In the genomic region with DNA sequence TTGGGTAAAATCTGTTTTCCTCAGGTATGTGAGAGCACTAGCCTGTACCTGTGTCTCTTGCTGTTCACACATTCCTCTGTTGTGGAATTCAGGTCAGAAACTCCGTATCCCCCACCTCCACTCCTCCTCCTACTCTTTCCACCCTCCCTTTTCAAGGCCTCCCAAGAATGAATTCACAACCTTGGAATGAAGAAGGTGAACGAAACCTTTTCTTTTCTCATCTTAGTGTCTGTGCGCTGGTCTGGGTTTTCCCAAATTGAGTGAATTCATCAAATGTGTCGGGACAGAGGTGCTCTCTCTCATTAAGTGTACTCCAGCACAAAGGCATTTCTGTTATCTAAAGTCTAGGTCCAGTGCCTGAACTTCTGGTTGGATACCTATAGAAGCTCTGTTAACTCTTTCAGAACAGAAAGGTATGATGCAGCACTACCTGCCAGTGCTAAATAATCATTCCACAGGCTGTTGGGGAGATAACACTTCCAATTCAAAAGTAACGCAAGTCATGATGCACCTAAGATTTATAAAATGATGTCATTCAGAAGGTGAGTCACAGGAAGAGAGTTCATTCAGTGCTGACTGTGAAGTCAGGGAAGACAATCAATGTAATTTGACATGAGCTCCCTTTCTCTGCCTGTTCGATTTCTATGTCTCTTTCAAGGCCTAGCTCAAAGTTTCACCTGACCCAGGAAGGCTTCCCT, we compare ENCODE assay signal across 20 cellular contexts. TPM values are rescaled to one million over a fixed set of nuclear protein-coding genes. Genes with fewer than 3 reads are reported as not detected.
DNase-seq lines count a peak whose midpoint lies in the region; ATAC-seq, FAIRE-seq and TF ChIP-seq lines count a peak whose summit lies in the region.
"Had no signal": no experiment of that assay in that cellular context is flagged by ENCODE, and none has a peak within 500 bp of the region (broad histone marks: within the 10 kb centered on the region; RNA-seq: fewer than 3 reads in every experiment).

No MANE protein-coding gene starts in this region.

- H3K79me1 ChIP-seq in mesendoderm (ENCODE audit: low read length), result no peaks in the 10 kb centered on the region

- no peak overlapping the region for H3K4me3 ChIP-seq in epithelial cell of esophagus (ENCODE audit: low read length)
- no peak overlapping the region for H3K4me3 ChIP-seq in mesendoderm (ENCODE audit: low read length)
- H3K4me3 ChIP-seq in brain microvascular endothelial cell (ENCODE audit: low read depth, low read length), result no peak overlapping the region
- H3K4me3 ChIP-seq in small intestine (ENCODE audit: low read depth in 1 of 2, low read length in 2 of 2), result no peak overlapping the region
- H3K4me3 ChIP-seq: BLaER1 had no signal

- no peak overlapping the region for H3K4me2 ChIP-seq in mesendoderm (ENCODE audit: low read length)
- H3K4me2 ChIP-seq: BLaER1 had no signal

- no peak overlapping the region for H2BK15ac ChIP-seq in mesendoderm (replicated peaks; ENCODE audit: low read depth)

- no peak overlapping the region for H2BK120ac ChIP-seq in mesendoderm (ENCODE audit: low read depth, low read length)

- no peak overlapping the region for H2AK5ac ChIP-seq in mesendoderm (ENCODE audit: low read length)

- H3K4me1 ChIP-seq in mesendoderm (ENCODE audit: control insufficient read depth, low read depth, low read length) (peaks cover 2% of the 10 kb centered on the region), small intestine (ENCODE audit: control insufficient read depth in 2 of 2, insufficient read depth in 1 of 2, low read depth in 1 of 2, low read length in 1 of 2) (no peaks in the 10 kb centered on the region)
- H3K4me1 ChIP-seq: BLaER1 had no signal

- DNase-seq in ELF-1 (ENCODE audit: low read depth, low spot score), result peak; percentile 77
- DNase-seq in NCI-H460 (ENCODE audit: extremely low read depth, low read depth), result peak; percentile 86
- peak; percentile 87 for DNase-seq in epithelial cell of esophagus (ENCODE audit: low read depth)
- DNase-seq in mesendoderm, result peak; percentile 90
- no peak for DNase-seq in middle frontal gyrus (ENCODE audit: extremely low spot score, low spot score)
- DNase-seq in brain microvascular endothelial cell, result no peak
- DNase-seq in small intestine, result no peak
- DNase-seq: activated CD4-positive, alpha-beta memory T cell treated with anti-CD3 and anti-CD28 coated beads for 36 hours; aorta; left cardiac atrium; naive B cell; NCI-H146; right cardiac atrium; Right ventricle myocardium superior; stimulated activated CD4-positive, alpha-beta T cell treated with anti-CD3 and anti-CD28 coated beads, Interleukin-4, amount 100 ng/mL, for 4 hours had no signal

- H3K27me3 ChIP-seq in mesendoderm (ENCODE audit: insufficient read depth, low read length, poor library complexity) (no peaks in the 10 kb centered on the region), brain microvascular endothelial cell (replicated peaks) (no peaks in the 10 kb centered on the region), small intestine (ENCODE audit: control insufficient read depth in 2 of 2, insufficient read depth in 2 of 2, low read length in 2 of 2) (no peaks in the 10 kb centered on the region)

- H3K18ac ChIP-seq in mesendoderm (ENCODE audit: low read length), result peak overlapping the region; percentile 60

- H4K8ac ChIP-seq in mesendoderm (ENCODE audit: low read depth, low read length), result no peak overlapping the region

- in situ Hi-C loops in brain microvascular endothelial cell (cut with HindIII; ENCODE audit: low pct_ligation_motif_present, low sequenced_read_pairs), result no loop called here

- TF ChIP-seq CTCF in epithelial cell of esophagus (IDR thresholded peaks at IDR 0.05; ENCODE audit: insufficient read depth, low read depth, low read length, missing control alignments) (no peak), brain microvascular endothelial cell (IDR thresholded peaks at IDR 0.05; ENCODE audit: low read depth, low read length, missing control alignments) (no peak)

- no peak overlapping the region for H3K56ac ChIP-seq in mesendoderm (ENCODE audit: low read length)

- H3K9me3 ChIP-seq in small intestine (ENCODE audit: control insufficient read depth, low read depth), result no peaks in the 10 kb centered on the region

- no peak for ATAC-seq in HG02852 (IDR thresholded peaks at IDR 0.05; ENCODE audit: unreplicated experiment)
- ATAC-seq: activated T-helper 17 cell treated with anti-CD3 and anti-CD28 coated beads, Interleukin-2, amount 50 U/mL, for 72 hours; right cardiac atrium; stimulated activated memory B cell treated with anti-CD40 and anti-IgM and Interleukin-4, amounts not matched to agents 10 μg/mL and 1 μg/mL and 100 μg/mL, for 72 hours had no signal

- H4K5ac ChIP-seq in mesendoderm (ENCODE audit: low read length), result no peak overlapping the region

- H3K4ac ChIP-seq in mesendoderm (ENCODE audit: low read depth, low read length), result no peak overlapping the region

- peak overlapping the region; percentile 61 for H3K27ac ChIP-seq in mesendoderm (ENCODE audit: low read depth, low read length)
- H3K27ac ChIP-seq in brain microvascular endothelial cell, result no peak overlapping the region
- no peak overlapping the region for H3K27ac ChIP-seq in small intestine (ENCODE audit: low read depth in 1 of 2, low read length in 1 of 2)
- H3K27ac ChIP-seq: BLaER1 had no signal

- no peak overlapping the region for H3K9ac ChIP-seq in mesendoderm (ENCODE audit: low read length)
- H3K9ac ChIP-seq: BLaER1 had no signal

- H2BK5ac ChIP-seq in mesendoderm (ENCODE audit: low read length), result no peak overlapping the region

- H3K23ac ChIP-seq in mesendoderm (ENCODE audit: low read length), result no peak overlapping the region

- FAIRE-seq in small intestine (lab: Jason Lieb, UNC), result no peak
- FAIRE-seq: frontal cortex had no signal

- no CpG with 5 or more reads among the region's 6 CpGs for WGBS in mesendoderm (ENCODE audit: extremely low coverage, insufficient coverage, low lambda C conversion rate)
- 53 to 75% (median 54%) methylated on average over 6 of the region's 6 CpGs for WGBS in small intestine, 3 donors

- H3K79me2 ChIP-seq in mesendoderm (ENCODE audit: control insufficient read depth, insufficient read depth, low read length), result no peaks in the 10 kb centered on the region

- no peaks in the 10 kb centered on the region for H3K36me3 ChIP-seq in mesendoderm (ENCODE audit: control insufficient read depth, insufficient read depth, low read length)
- no peaks in the 10 kb centered on the region for H3K36me3 ChIP-seq in brain microvascular endothelial cell (replicated peaks)
- no peaks in the 10 kb centered on the region for H3K36me3 ChIP-seq in small intestine (ENCODE audit: control insufficient read depth in 2 of 2, insufficient read depth in 2 of 2, low read length in 2 of 2)
- H3K36me3 ChIP-seq: BLaER1 had no signal

RNA-seq across cellular contexts. Expression of gene COL4A6, which starts 41.9 kb away (rescaled TPM):
- 157 and 177 TPM in 2 replicates for total RNA-seq in NCI-H460 (2014; rRNA removed; shearing (Covaris generic))
- 175 and 212 TPM in 2 replicates for polyA plus RNA-seq in NCI-H460 (2014; cell fraction: nucleus; rRNA removed)
- polyA plus RNA-seq in mesendoderm (2013, experiment 1 of 2), result 3.4 TPM
- polyA plus RNA-seq in mesendoderm (2013, experiment 2 of 2), result 3.0 TPM
- polyA plus RNA-seq in small intestine, result under 1 TPM in 1 of 3 donors, not detected in 2; 0.43 TPM
- total RNA-seq: activated CD4-positive, alpha-beta memory T cell treated with anti-CD3 and anti-CD28 coated beads for 36 hours; activated T-helper 17 cell treated with anti-CD3 and anti-CD28 coated beads, Interleukin-2, amount 50 U/mL, for 72 hours had no signal

RNA-seq across cellular contexts. Expression of gene COL4A5, which starts 43.3 kb away (rescaled TPM):
- total RNA-seq in NCI-H460 (2014; rRNA removed; shearing (Covaris generic)), result 193 and 211 TPM in 2 replicates
- 416 and 585 TPM in 2 replicates for polyA plus RNA-seq in NCI-H460 (2014; cell fraction: nucleus; rRNA removed)
- polyA plus RNA-seq in mesendoderm (2013, experiment 1 of 2), result 7.2 TPM
- 7.3 TPM for polyA plus RNA-seq in mesendoderm (2013, experiment 2 of 2)
- 1 to 10 TPM in 1 of 3 donors, not detected in 2; 1.8 TPM for polyA plus RNA-seq in small intestine
- total RNA-seq: activated CD4-positive, alpha-beta memory T cell treated with anti-CD3 and anti-CD28 coated beads for 36 hours; activated T-helper 17 cell treated with anti-CD3 and anti-CD28 coated beads, Interleukin-2, amount 50 U/mL, for 72 hours had no signal

Comparison
In these comparisons a context has a peak if more than half of its experiments do, and no peak if none do; other contexts are left out.
1. DNase-seq: peak in ELF-1 (single experiment), NCI-H460 (single experiment), epithelial cell of esophagus (single experiment) and mesendoderm (single experiment); none in middle frontal gyrus (single experiment), brain microvascular endothelial cell (single experiment) and small intestine (single experiment).